1 cellular context compared by ENCODE assay signal in genomic region chr20:43187476-43188233, GRCh38.
TF ChIP-seq lines count a peak whose summit lies in the region.

No MANE protein-coding gene starts in this region.

TF ChIP-seq in GM12878, 131 proteins besides CTCF, POLR2A, EP300 and RAD21 (continued from another document):
- TF ChIP-seq PRDM15 (CRISPR knock-in tag; IDR thresholded peaks at IDR 0.05) (no peak), MTA2 (IDR thresholded peaks at IDR 0.05; ENCODE audit: low read depth) (no peak), WRNIP1 (IDR thresholded peaks at IDR 0.05; ENCODE audit: borderline replicate concordance, low read depth, low read length) (no peak), HDAC2 (IDR thresholded peaks at IDR 0.05) (0 out of 2 replicates have a peak, but pooled peaks have one; percentile 57), HSF1 (IDR thresholded peaks at IDR 0.05; ENCODE audit: low read depth, low read length) (no peak), NR2C2 (IDR thresholded peaks at IDR 0.05; ENCODE audit: borderline replicate concordance, control insufficient read depth, insufficient read length, low read depth) (no peak), CREM (IDR thresholded peaks at IDR 0.05; ENCODE audit: low read depth) (no peak), FOS (IDR thresholded peaks at IDR 0.05; ENCODE audit: borderline replicate concordance, extremely low read depth, insufficient read length) (no peak), POU2F2 (IDR thresholded peaks at IDR 0.05; ENCODE audit: borderline replicate concordance, low read depth, low read length) (peak; percentile 66; the same call in 1 of the 3 replicates), MLLT1 (IDR thresholded peaks at IDR 0.05) (no peak), RAD51 (IDR thresholded peaks at IDR 0.05) (no peak), CREB1 (IDR thresholded peaks at IDR 0.05; ENCODE audit: low read depth) (no peak), SMC3 (IDR thresholded peaks at IDR 0.05; ENCODE audit: borderline replicate concordance, low read length) (peak; percentile 83), IRF3 (IDR thresholded peaks at IDR 0.05) (no peak), REST (IDR thresholded peaks at IDR 0.05; ENCODE audit: low read depth, low read length) (peak; percentile 95), IKZF2 (IDR thresholded peaks at IDR 0.05) (no peak), SMAD1 (IDR thresholded peaks at IDR 0.05; ENCODE audit: low read depth, partially characterized antibody) (no peak), YY1 (IDR thresholded peaks at IDR 0.05; ENCODE audit: low read depth, low read length) (peak; percentile 32; the same call in 1 of the 2 replicates), BHLHE40 (IDR thresholded peaks at IDR 0.05; ENCODE audit: borderline replicate concordance in 1 of 2, low read depth in 2 of 2, low read length in 1 of 2) (no peak), JUND (IDR thresholded peaks at IDR 0.05; ENCODE audit: low read depth, low read length) (no peak), RELB (IDR thresholded peaks at IDR 0.05; ENCODE audit: low read depth) (no peak), ZNF592 (IDR thresholded peaks at IDR 0.05) (no peak), ATF3 (IDR thresholded peaks at IDR 0.05; ENCODE audit: borderline replicate concordance, extremely low read depth, low read depth, low read length) (no peak), KAT2A (conservative IDR thresholded peaks at IDR 0.05; ENCODE audit: control insufficient read depth, low read depth, low read length) (no peak), ATF2 (IDR thresholded peaks at IDR 0.05; ENCODE audit: low read length) (no peak), GATAD2B (conservative IDR thresholded peaks at IDR 0.05; ENCODE audit: low read depth) (no peak)
